2 cellular contexts compared by ENCODE assay signal in genomic region chr15:45331977-45332376, GRCh38.
TF ChIP-seq lines count a peak whose summit lies in the region.

No MANE protein-coding gene starts in this region.

TF ChIP-seq in H1, 55 proteins besides CTCF, POLR2A, EP300 and RAD21:
- TF ChIP-seq SP2 (IDR thresholded peaks at IDR 0.05; ENCODE audit: low read length) (no peak), GTF2F1 (IDR thresholded peaks at IDR 0.05; ENCODE audit: borderline replicate concordance, low read depth, low read length) (no peak), EZH2 (IDR thresholded peaks at IDR 0.05; ENCODE audit: low read depth, low read length, severe bottlenecking) (no peak), SIN3A (conservative IDR thresholded peaks at IDR 0.05 in 1 of 2, IDR thresholded peaks at IDR 0.05 in 1 of 2; ENCODE audit: low read depth in 1 of 2, low read length in 2 of 2) (no peak), SP1 (IDR thresholded peaks at IDR 0.05; ENCODE audit: low read depth, low read length) (no peak), POU5F1 (IDR thresholded peaks at IDR 0.05; ENCODE audit: low read depth, low read length) (no peak), CTBP2 (IDR thresholded peaks at IDR 0.05; ENCODE audit: borderline replicate concordance, insufficient read depth, insufficient read length, low read length) (no peak), CBX8 (IDR thresholded peaks at IDR 0.05; ENCODE audit: borderline replicate concordance, low read depth, low read length) (no peak), CHD1 (IDR thresholded peaks at IDR 0.05; ENCODE audit: low read depth, low read length) (no peak), TEAD4 (IDR thresholded peaks at IDR 0.05; ENCODE audit: low read depth, low read length) (no peak), HDAC6 (IDR thresholded peaks at IDR 0.05; ENCODE audit: low read depth, low read length) (no peak), SP4 (IDR thresholded peaks at IDR 0.05; ENCODE audit: low read length) (no peak), TAF7 (optimal IDR thresholded peaks at IDR 0.05; ENCODE audit: borderline replicate concordance, low read depth, low read length) (no peak), FOSL1 (IDR thresholded peaks at IDR 0.05; ENCODE audit: insufficient read depth, low read depth, low read length) (no peak), SAP30 (IDR thresholded peaks at IDR 0.05; ENCODE audit: insufficient read depth, insufficient replicate concordance, low read length) (no peak), SRF (IDR thresholded peaks at IDR 0.05; ENCODE audit: low read depth, low read length) (no peak), NANOG (IDR thresholded peaks at IDR 0.05; ENCODE audit: insufficient read depth, low read depth, low read length, poor library complexity, severe bottlenecking) (no peak), POLR2AphosphoS5 (IDR thresholded peaks at IDR 0.05; ENCODE audit: low read depth, low read length) (no peak)
TF ChIP-seq in H1: peak in this region for 0.

TF ChIP-seq in HEK293T, 16 proteins besides CTCF, POLR2A, EP300 and RAD21:
- TF ChIP-seq LEF1 (IDR thresholded peaks at IDR 0.05; ENCODE audit: borderline replicate concordance) (no peak), SP1 (IDR thresholded peaks at IDR 0.05) (no peak), HDGF (IDR thresholded peaks at IDR 0.05; ENCODE audit: borderline replicate concordance) (no peak), FOXK2 (IDR thresholded peaks at IDR 0.05) (no peak), NFRKB (IDR thresholded peaks at IDR 0.05) (no peak), TARDBP (IDR thresholded peaks at IDR 0.05) (no peak), BHLHE40 (IDR thresholded peaks at IDR 0.05; ENCODE audit: borderline replicate concordance) (no peak), SUZ12 (IDR thresholded peaks at IDR 0.05) (no peak), ARNT (IDR thresholded peaks at IDR 0.05) (no peak), FOXM1 (IDR thresholded peaks at IDR 0.05; ENCODE audit: borderline replicate concordance) (no peak), PKNOX1 (IDR thresholded peaks at IDR 0.05) (no peak), L3MBTL2 (conservative IDR thresholded peaks at IDR 0.05) (no peak), FOXA1 (IDR thresholded peaks at IDR 0.05) (no peak), ELF4 (IDR thresholded peaks at IDR 0.05) (no peak), ZNF384 (IDR thresholded peaks at IDR 0.05) (no peak), CTBP1 (IDR thresholded peaks at IDR 0.05; ENCODE audit: borderline replicate concordance) (no peak)
TF ChIP-seq in HEK293T: peak in this region for 0.
